Comparison of ENCODE assay signal across 8 cellular contexts in genomic region chr20:25852968-25853717, GRCh38.
DNase-seq lines count a peak whose midpoint lies in the region; ATAC-seq and TF ChIP-seq lines count a peak whose summit lies in the region.
"Not testable (repeated sequence)": the region's sequence is repeated elsewhere in the genome, so short reads cannot be mapped to it uniquely, and the experiment has no call there.

No MANE protein-coding gene starts in this region.

- H3K4me1 Mint-ChIP-seq in stimulated activated memory B cell treated with anti-CD40 and anti-IgM and Interleukin-4, amounts not matched to agents 10 μg/mL and 1 μg/mL and 100 μg/mL, for 72 hours = peaks cover 17% of the 10 kb centered on the region

- not testable (repeated sequence) for H3K9me3 Mint-ChIP-seq in stimulated activated memory B cell treated with anti-CD40 and anti-IgM and Interleukin-4, amounts not matched to agents 10 μg/mL and 1 μg/mL and 100 μg/mL, for 72 hours

- not testable (repeated sequence) for DNase-seq in AG10803 (ENCODE audit: low read depth); LNCaP clone FGC (ENCODE audit: low read depth)
- peak in 1 of 4 donors; percentile 12 for DNase-seq in body of pancreas

- not testable (repeated sequence) for H3K36me3 Mint-ChIP-seq in stimulated activated memory B cell treated with anti-CD40 and anti-IgM and Interleukin-4, amounts not matched to agents 10 μg/mL and 1 μg/mL and 100 μg/mL, for 72 hours

- H3K4me3 ChIP-seq in AG10803 (ENCODE audit: low read length) (peak overlapping the region; percentile 74), LNCaP clone FGC (ENCODE audit: low read depth, low read length) (peak overlapping the region; percentile 67), WI38 (ENCODE audit: low read depth, low read length) (peak overlapping the region; percentile 55), body of pancreas (peak overlapping the region; percentile 30 to 41), gastroesophageal sphincter (peak overlapping the region; percentile 68 to 76), muscle layer of colon (ENCODE audit: low read depth in 1 of 2, low read length in 2 of 2) (peak overlapping the region; percentile 79 to 80)

- peak overlapping the region; percentile 79 for H3K4me3 Mint-ChIP-seq in stimulated activated memory B cell treated with anti-CD40 and anti-IgM and Interleukin-4, amounts not matched to agents 10 μg/mL and 1 μg/mL and 100 μg/mL, for 72 hours

- not testable (repeated sequence) for TF ChIP-seq CTCF in AG10803 (conservative IDR thresholded peaks at IDR 0.05; ENCODE audit: low read length); LNCaP clone FGC (IDR thresholded peaks at IDR 0.05; ENCODE audit: control insufficient read depth, extremely low read depth, insufficient read depth); WI38 (IDR thresholded peaks at IDR 0.05; ENCODE audit: low read depth, low read length); body of pancreas (IDR thresholded peaks at IDR 0.05); gastroesophageal sphincter (IDR thresholded peaks at IDR 0.05)

- H3K9ac ChIP-seq in muscle layer of colon (ENCODE audit: low read length) = peak overlapping the region; percentile 39

- not testable (repeated sequence) for H3K36me3 ChIP-seq in body of pancreas (replicated peaks in 1 of 2; ENCODE audit: insufficient read depth in 1 of 2, low read depth in 2 of 2); gastroesophageal sphincter; muscle layer of colon (ENCODE audit: insufficient read depth, low read length)

- not testable (repeated sequence) for H3K9me3 ChIP-seq in body of pancreas; gastroesophageal sphincter; muscle layer of colon (ENCODE audit: low read length)

- peaks cover 20% of the 10 kb centered on the region for H3K4me1 ChIP-seq in body of pancreas
- H3K4me1 ChIP-seq in gastroesophageal sphincter = peaks cover 0 to 24% (median 7%) of the 10 kb centered on the region in 3 donors
- H3K4me1 ChIP-seq in muscle layer of colon (ENCODE audit: insufficient read depth, low read length) = not testable (repeated sequence)

- intact Hi-C loops in body of pancreas (cut with DNase I) = not testable (repeated sequence)

- WGBS in body of pancreas, 2 donors = 26 to 32% methylated on average over 16 to 31 of the region's 31 CpGs
- 40 to 74% methylated on average over 7 to 12 of the region's 31 CpGs for WGBS in gastroesophageal sphincter (ENCODE audit: low coverage in 1 of 2), 2 donors

- H3K27ac ChIP-seq in body of pancreas (peak overlapping the region in 3 of 4 donors; percentile 62 to 79 (median 63)), gastroesophageal sphincter (peak overlapping the region; percentile 3 to 83 (median 49)), muscle layer of colon (ENCODE audit: low read depth, low read length) (peak overlapping the region; percentile 72)

- H3K27ac Mint-ChIP-seq in stimulated activated memory B cell treated with anti-CD40 and anti-IgM and Interleukin-4, amounts not matched to agents 10 μg/mL and 1 μg/mL and 100 μg/mL, for 72 hours = peak overlapping the region; percentile 23

- not testable (repeated sequence) for H3K27me3 ChIP-seq in body of pancreas; gastroesophageal sphincter; muscle layer of colon (ENCODE audit: control insufficient read depth in 1 of 2, insufficient read depth in 2 of 2, low read length in 2 of 2)

- not testable (repeated sequence) for TF ChIP-seq POLR2A in body of pancreas (IDR thresholded peaks at IDR 0.05); gastroesophageal sphincter (IDR thresholded peaks at IDR 0.05)

- peak; percentile 14 for ATAC-seq in GM19455 (IDR thresholded peaks at IDR 0.05; ENCODE audit: unreplicated experiment)
- ATAC-seq in body of pancreas; gastroesophageal sphincter; stimulated activated memory B cell treated with anti-CD40 and anti-IgM and Interleukin-4, amounts not matched to agents 10 μg/mL and 1 μg/mL and 100 μg/mL, for 72 hours: not testable (repeated sequence)

- not testable (repeated sequence) for TF ChIP-seq EP300 in gastroesophageal sphincter (IDR thresholded peaks at IDR 0.05)

- peaks cover 71% of the 10 kb centered on the region for H3K27me3 Mint-ChIP-seq in stimulated activated memory B cell treated with anti-CD40 and anti-IgM and Interleukin-4, amounts not matched to agents 10 μg/mL and 1 μg/mL and 100 μg/mL, for 72 hours
